In the genomic region with DNA sequence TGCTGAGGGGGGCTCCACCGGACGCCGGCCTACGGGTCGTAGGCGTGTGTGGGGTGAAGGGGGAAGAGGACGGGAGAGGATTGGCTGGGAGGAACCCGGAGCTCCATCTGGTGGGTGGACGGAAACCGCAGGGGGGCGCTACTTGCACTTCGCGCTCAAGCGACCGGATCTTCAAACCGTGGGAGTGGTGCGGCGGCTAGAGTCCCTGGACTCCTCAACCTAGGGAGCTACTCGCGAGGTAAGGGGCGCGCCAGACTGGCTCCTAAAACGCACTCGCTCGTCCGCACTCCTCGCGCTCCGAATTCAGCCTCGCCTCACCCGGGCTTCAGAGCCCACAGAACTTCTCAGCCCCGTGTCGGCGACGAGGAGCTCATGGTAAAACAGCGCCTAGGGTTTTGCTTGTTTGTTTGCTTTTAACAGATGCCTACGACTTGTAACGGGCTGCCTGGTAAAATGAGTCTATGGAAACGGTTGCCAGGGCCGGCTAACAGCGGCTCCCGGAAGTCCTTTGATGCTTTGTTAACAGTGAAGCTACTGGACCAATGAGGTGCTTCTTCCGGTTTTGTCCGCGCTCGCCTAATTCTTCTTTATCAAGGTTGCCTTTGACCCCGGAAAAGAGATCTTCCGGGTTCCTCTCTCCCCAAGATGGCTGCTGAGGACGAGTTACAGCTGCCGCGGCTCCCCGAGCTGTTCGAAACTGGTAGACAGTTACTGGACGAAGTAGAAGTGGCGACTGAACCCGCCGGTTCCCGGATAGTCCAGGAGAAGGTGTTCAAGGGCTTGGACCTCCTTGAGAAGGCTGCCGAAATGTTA, we compare ENCODE assay signal across 1 cellular context.
TF ChIP-seq lines count a peak whose summit lies in the region.

IGBP1 (plus strand) TSS at position 145 of the 813 bp plus-strand sequence; CDS start at position 646, 501 bp downstream.

TF ChIP-seq in HepG2, 621 proteins besides CTCF, POLR2A, EP300 and RAD21 (continued from another document and continues in another):
- TF ChIP-seq PBX3 (CRISPR knock-in tag; IDR thresholded peaks at IDR 0.05; ENCODE audit: borderline replicate concordance) (no peak), NR2F2 (IDR thresholded peaks at IDR 0.05; ENCODE audit: borderline replicate concordance, low read depth) (no peak), ZNF318 (CRISPR knock-in tag; IDR thresholded peaks at IDR 0.05) (no peak), ZNF670 (CRISPR knock-in tag; IDR thresholded peaks at IDR 0.05; ENCODE audit: borderline replicate concordance) (no peak), TRIM24 (CRISPR knock-in tag; IDR thresholded peaks at IDR 0.05) (no peak), HMGXB4 (CRISPR knock-in tag; IDR thresholded peaks at IDR 0.05; ENCODE audit: borderline replicate concordance in 1 of 2, low read depth in 1 of 2) (peak; percentile 51 to 65; a peak in 3 of 4 replicates), KDM5A (IDR thresholded peaks at IDR 0.05; ENCODE audit: borderline replicate concordance, low read length) (peak; percentile 66), REPIN1 (CRISPR knock-in tag; IDR thresholded peaks at IDR 0.05; ENCODE audit: borderline replicate concordance, low read depth) (peak; percentile 24; the same call in 1 of the 2 replicates), NKX3-1 (CRISPR knock-in tag; IDR thresholded peaks at IDR 0.05) (no peak), NFIC (IDR thresholded peaks at IDR 0.05; ENCODE audit: low read length) (no peak), NR2F1 (CRISPR knock-in tag; IDR thresholded peaks at IDR 0.05) (no peak), ZNF777 (CRISPR knock-in tag; IDR thresholded peaks at IDR 0.05) (no peak), HOXA7 (CRISPR knock-in tag; IDR thresholded peaks at IDR 0.05) (no peak), ZNF784 (CRISPR knock-in tag; IDR thresholded peaks at IDR 0.05; ENCODE audit: borderline replicate concordance) (no peak), ASH2L (IDR thresholded peaks at IDR 0.05; ENCODE audit: insufficient read length, low read depth, low read length) (peak; percentile 47), RXRA (CRISPR knock-in tag; IDR thresholded peaks at IDR 0.05) (no peak), ZNF788 (CRISPR knock-in tag; IDR thresholded peaks at IDR 0.05; ENCODE audit: borderline replicate concordance) (no peak), ZNF660 (CRISPR knock-in tag; IDR thresholded peaks at IDR 0.05; ENCODE audit: borderline replicate concordance, low read depth) (no peak), AGO2 (optimal IDR thresholded peaks at IDR 0.05; ENCODE audit: low read depth, low read length) (no peak), KLF6 (CRISPR knock-in tag; IDR thresholded peaks at IDR 0.05) (no peak), BCL6 (CRISPR knock-in tag; IDR thresholded peaks at IDR 0.05) (no peak), NFKBIZ (CRISPR knock-in tag; IDR thresholded peaks at IDR 0.05) (no peak), PAWR (CRISPR knock-in tag; IDR thresholded peaks at IDR 0.05; ENCODE audit: borderline replicate concordance) (no peak), ZNF207 (IDR thresholded peaks at IDR 0.05; ENCODE audit: borderline replicate concordance) (no peak), ZSCAN31 (CRISPR knock-in tag; IDR thresholded peaks at IDR 0.05; ENCODE audit: low read depth) (peak; percentile 60; the same call in 1 of the 2 replicates), NFIB (CRISPR knock-in tag; IDR thresholded peaks at IDR 0.05; ENCODE audit: borderline replicate concordance) (no peak), KDM2A (CRISPR knock-in tag; IDR thresholded peaks at IDR 0.05; ENCODE audit: borderline replicate concordance, low read depth) (no peak), ETV6 (CRISPR knock-in tag; conservative IDR thresholded peaks at IDR 0.05) (no peak; the same call in 1 of the 2 replicates), ATM (IDR thresholded peaks at IDR 0.05; ENCODE audit: borderline replicate concordance) (no peak)
- TF ChIP-seq, protein P1, sequence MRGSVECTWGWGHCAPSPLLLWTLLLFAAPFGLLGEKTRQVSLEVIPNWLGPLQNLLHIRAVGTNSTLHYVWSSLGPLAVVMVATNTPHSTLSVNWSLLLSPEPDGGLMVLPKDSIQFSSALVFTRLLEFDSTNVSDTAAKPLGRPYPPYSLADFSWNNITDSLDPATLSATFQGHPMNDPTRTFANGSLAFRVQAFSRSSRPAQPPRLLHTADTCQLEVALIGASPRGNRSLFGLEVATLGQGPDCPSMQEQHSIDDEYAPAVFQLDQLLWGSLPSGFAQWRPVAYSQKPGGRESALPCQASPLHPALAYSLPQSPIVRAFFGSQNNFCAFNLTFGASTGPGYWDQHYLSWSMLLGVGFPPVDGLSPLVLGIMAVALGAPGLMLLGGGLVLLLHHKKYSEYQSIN (CRISPR knock-in tag; IDR thresholded peaks at IDR 0.05; ENCODE audit: borderline replicate concordance), result no peak
- TF ChIP-seq, protein P2, sequence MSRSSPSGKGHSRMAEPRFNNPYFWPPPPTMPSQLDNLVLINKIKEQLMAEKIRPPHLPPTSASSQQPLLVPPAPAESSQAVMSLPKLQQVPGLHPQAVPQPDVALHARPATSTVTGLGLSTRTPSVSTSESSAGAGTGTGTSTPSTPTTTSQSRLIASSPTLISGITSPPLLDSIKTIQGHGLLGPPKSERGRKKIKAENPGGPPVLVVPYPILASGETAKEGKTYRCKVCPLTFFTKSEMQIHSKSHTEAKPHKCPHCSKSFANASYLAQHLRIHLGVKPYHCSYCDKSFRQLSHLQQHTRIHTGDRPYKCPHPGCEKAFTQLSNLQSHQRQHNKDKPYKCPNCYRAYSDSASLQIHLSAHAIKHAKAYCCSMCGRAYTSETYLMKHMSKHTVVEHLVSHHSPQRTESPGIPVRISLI (CRISPR knock-in tag; IDR thresholded peaks at IDR 0.05; ENCODE audit: borderline replicate concordance), result no peak
- TF ChIP-seq, protein P3, sequence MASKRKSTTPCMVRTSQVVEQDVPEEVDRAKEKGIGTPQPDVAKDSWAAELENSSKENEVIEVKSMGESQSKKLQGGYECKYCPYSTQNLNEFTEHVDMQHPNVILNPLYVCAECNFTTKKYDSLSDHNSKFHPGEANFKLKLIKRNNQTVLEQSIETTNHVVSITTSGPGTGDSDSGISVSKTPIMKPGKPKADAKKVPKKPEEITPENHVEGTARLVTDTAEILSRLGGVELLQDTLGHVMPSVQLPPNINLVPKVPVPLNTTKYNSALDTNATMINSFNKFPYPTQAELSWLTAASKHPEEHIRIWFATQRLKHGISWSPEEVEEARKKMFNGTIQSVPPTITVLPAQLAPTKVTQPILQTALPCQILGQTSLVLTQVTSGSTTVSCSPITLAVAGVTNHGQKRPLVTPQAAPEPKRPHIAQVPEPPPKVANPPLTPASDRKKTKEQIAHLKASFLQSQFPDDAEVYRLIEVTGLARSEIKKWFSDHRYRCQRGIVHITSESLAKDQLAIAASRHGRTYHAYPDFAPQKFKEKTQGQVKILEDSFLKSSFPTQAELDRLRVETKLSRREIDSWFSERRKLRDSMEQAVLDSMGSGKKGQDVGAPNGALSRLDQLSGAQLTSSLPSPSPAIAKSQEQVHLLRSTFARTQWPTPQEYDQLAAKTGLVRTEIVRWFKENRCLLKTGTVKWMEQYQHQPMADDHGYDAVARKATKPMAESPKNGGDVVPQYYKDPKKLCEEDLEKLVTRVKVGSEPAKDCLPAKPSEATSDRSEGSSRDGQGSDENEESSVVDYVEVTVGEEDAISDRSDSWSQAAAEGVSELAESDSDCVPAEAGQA (IDR thresholded peaks at IDR 0.05; ENCODE audit: low read depth), result no peak
- TF ChIP-seq, protein P3 (CRISPR knock-in tag; IDR thresholded peaks at IDR 0.05; ENCODE audit: borderline replicate concordance), result no peak
